In genomic region chrX:97691901-97692455, GRCh38 we compare ENCODE assay signal across 23 cellular contexts.
DNase-seq lines count a peak whose midpoint lies in the region; ATAC-seq and TF ChIP-seq lines count a peak whose summit lies in the region.
"Had no signal": no experiment of that assay in that cellular context is flagged by ENCODE, and none has a peak within 500 bp of the region (broad histone marks: within the 10 kb centered on the region; RNA-seq: fewer than 3 reads in every experiment).

No MANE protein-coding gene starts in this region.

- no peaks in the 10 kb centered on the region for H3K27me3 ChIP-seq in H9 (ENCODE audit: insufficient read depth, low read length)
- H3K27me3 ChIP-seq in neural progenitor cell = no peaks in the 10 kb centered on the region
- H3K27me3 ChIP-seq in right cardiac atrium (ENCODE audit: control insufficient read depth, insufficient read depth) = no peaks in the 10 kb centered on the region
- H3K27me3 ChIP-seq in CD4-positive, alpha-beta T cell (ENCODE audit: control insufficient read depth, insufficient read depth, low read length) = no peaks in the 10 kb centered on the region
- H3K27me3 ChIP-seq: BE2C, SJSA1 had no signal

- H3K27ac Mint-ChIP-seq in H9 (peak overlapping the region in 2 of 3 experiments; percentile 2 to 89; a peak in 1 of 7 replicates), WTC11 (0 out of 2 replicates have a peak overlapping the region, but pooled peaks have one; percentile 7), neural progenitor cell (peak overlapping the region; percentile 16)
- H3K27ac Mint-ChIP-seq in CD4-positive, alpha-beta T cell = no peak overlapping the region

- H2BK120ac ChIP-seq in H9 (ENCODE audit: low read depth, low read length, poor library complexity, severe bottlenecking) = no peak overlapping the region

- H4K20me1 ChIP-seq in H9 (ENCODE audit: control insufficient read depth, insufficient read depth, insufficient read length) (no peaks in the 10 kb centered on the region), neural progenitor cell (ENCODE audit: low read depth) (no peaks in the 10 kb centered on the region)

- H3K4me2 ChIP-seq in H9 (ENCODE audit: insufficient read depth, insufficient read length, low read length) (no peak overlapping the region), neural progenitor cell (peak overlapping the region; percentile 12)
- H3K4me2 ChIP-seq: A549 had no signal

- H3K36me3 ChIP-seq in neural progenitor cell = no peaks in the 10 kb centered on the region
- H3K36me3 ChIP-seq: BE2C, SJSA1 had no signal

- H3K36me3 Mint-ChIP-seq in H9 (ENCODE audit: insufficient read depth in 1 of 3, low read depth in 3 of 3) (peaks cover 0 to 9% (median 8%) of the 10 kb centered on the region in 3 experiments; a peak in 4 of 7 replicates), WTC11 (no peaks in the 10 kb centered on the region), neural progenitor cell (peaks cover 6% of the 10 kb centered on the region)
- H3K36me3 Mint-ChIP-seq in CD4-positive, alpha-beta T cell (ENCODE audit: low read depth) = no peaks in the 10 kb centered on the region

- no CpG with 5 or more reads among the region's 2 CpGs for WGBS in H9 (ENCODE audit: extremely low coverage, insufficient read length, low lambda C conversion rate)
- 35% methylated on average over 2 of the region's 2 CpGs for WGBS in right cardiac atrium

- no peak overlapping the region for H2BK20ac ChIP-seq in H9 (ENCODE audit: low read depth, low read length, poor library complexity, severe bottlenecking)

- no peak overlapping the region for H3K14ac ChIP-seq in H9 (ENCODE audit: insufficient read depth, low read length)

- POLR2A ChIA-PET in WTC11 (lab: Charles Lee) = no interaction called here
- POLR2A ChIA-PET in CD4-positive, alpha-beta T cell (lab: Charles Lee) = no interaction called here

- H3K4me1 Mint-ChIP-seq in H9 (peaks cover 35 to 37% of the 10 kb centered on the region in 2 experiments), WTC11 (peaks cover 30% of the 10 kb centered on the region), neural progenitor cell (peaks cover 20% of the 10 kb centered on the region)
- no peaks in the 10 kb centered on the region for H3K4me1 Mint-ChIP-seq in CD4-positive, alpha-beta T cell (ENCODE audit: low read depth)

- no peak overlapping the region for H2BK12ac ChIP-seq in H9 (ENCODE audit: insufficient read length, low read depth, low read length)

- H3T11ph ChIP-seq in H9 (ENCODE audit: low read length) = no peak overlapping the region

- H3K27me3 Mint-ChIP-seq in H9 (ENCODE audit: low read depth) = no peaks in the 10 kb centered on the region
- H3K27me3 Mint-ChIP-seq in WTC11 (ENCODE audit: low read depth) = peaks cover 3% of the 10 kb centered on the region; the same call in 1 of the 2 replicates
- no peaks in the 10 kb centered on the region for H3K27me3 Mint-ChIP-seq in neural progenitor cell (ENCODE audit: insufficient read depth, low read depth)
- H3K27me3 Mint-ChIP-seq in CD4-positive, alpha-beta T cell = no peaks in the 10 kb centered on the region

- H4K8ac ChIP-seq in H9 (replicated peaks; ENCODE audit: insufficient read length, low read depth, low read length) = no peak overlapping the region

- H3K23me2 ChIP-seq in H9 (ENCODE audit: insufficient read length, low read depth, low read length, poor library complexity, severe bottlenecking) = no peaks in the 10 kb centered on the region

- no peak overlapping the region for H2BK5ac ChIP-seq in H9 (ENCODE audit: insufficient read length, low read length)

- H4K91ac ChIP-seq in H9 (ENCODE audit: insufficient read length, low read depth, low read length) = no peak overlapping the region

- no peaks in the 10 kb centered on the region for H3K79me2 ChIP-seq in H9 (ENCODE audit: insufficient read depth, low read length)
- no peaks in the 10 kb centered on the region for H3K79me2 ChIP-seq in neural progenitor cell (ENCODE audit: low read depth)

- CTCF ChIA-PET in WTC11 (lab: Charles Lee) = no interaction called here
- CTCF ChIA-PET in CD4-positive, alpha-beta T cell (lab: Charles Lee) = no interaction called here

- H3K4ac ChIP-seq in H9 (ENCODE audit: low read depth, low read length) = no peak overlapping the region

- no peak overlapping the region for H3K27ac ChIP-seq in H9 (ENCODE audit: insufficient read length, low read depth, low read length)
- no peak overlapping the region for H3K27ac ChIP-seq in neural progenitor cell
- no peak overlapping the region for H3K27ac ChIP-seq in right cardiac atrium (ENCODE audit: low read length)
- H3K27ac ChIP-seq in CD4-positive, alpha-beta T cell (ENCODE audit: low read depth, low read length) = no peak overlapping the region
- H3K27ac ChIP-seq: A549, SJSA1 had no signal

- no peaks in the 10 kb centered on the region for H3K79me1 ChIP-seq in H9 (ENCODE audit: insufficient read depth, low read depth, low read length, poor library complexity, severe bottlenecking)

- no peak overlapping the region for H4K5ac ChIP-seq in H9 (ENCODE audit: insufficient read length, low read depth, low read length)

- H3K9ac ChIP-seq in H9 (ENCODE audit: extremely low read depth, insufficient read length, low read length) (no peak overlapping the region), neural progenitor cell (no peak overlapping the region)

- peaks cover 2% of the 10 kb centered on the region in 2 experiments; a peak in 3 of 5 replicates for H3K9me3 Mint-ChIP-seq in H9
- H3K9me3 Mint-ChIP-seq in WTC11 = peaks cover 3% of the 10 kb centered on the region; the same call in 1 of the 2 replicates
- H3K9me3 Mint-ChIP-seq in neural progenitor cell = peaks cover 31% of the 10 kb centered on the region
- H3K9me3 Mint-ChIP-seq in CD4-positive, alpha-beta T cell = no peaks in the 10 kb centered on the region

- H2AFZ ChIP-seq in H9 (ENCODE audit: low read length) (no peak overlapping the region), neural progenitor cell (replicated peaks) (no peak overlapping the region)

- no peak overlapping the region for H2BK15ac ChIP-seq in H9 (ENCODE audit: low read depth, low read length)

- ATAC-seq in WTC11 (no peak), HG03342 (IDR thresholded peaks at IDR 0.05; ENCODE audit: unreplicated experiment) (no peak), right cardiac atrium (no peak), GM21360 (IDR thresholded peaks at IDR 0.05; ENCODE audit: unreplicated experiment) (no peak)
- ATAC-seq in CD4-positive, alpha-beta T cell (ENCODE audit: poor library complexity) = no peak
- ATAC-seq: A549, GM12878, HCT116, Right ventricle myocardium inferior had no signal

- H3K4me3 Mint-ChIP-seq in H9 (no peak overlapping the region), WTC11 (no peak overlapping the region), neural progenitor cell (no peak overlapping the region)
- H3K4me3 Mint-ChIP-seq in CD4-positive, alpha-beta T cell = no peak overlapping the region

- H3K4me1 ChIP-seq in H9 (ENCODE audit: insufficient read depth, low read length) (no peaks in the 10 kb centered on the region), neural progenitor cell (peaks cover 34% of the 10 kb centered on the region), right cardiac atrium (ENCODE audit: control insufficient read depth, insufficient read depth, low read length) (no peaks in the 10 kb centered on the region)
- H3K4me1 ChIP-seq: A549, BE2C, SJSA1 had no signal

- H3K4me3 ChIP-seq in fibroblast of pulmonary artery (replicated peaks; ENCODE audit: low read depth, low read length) (no peak overlapping the region), neural progenitor cell (no peak overlapping the region), right cardiac atrium (ENCODE audit: low read length) (no peak overlapping the region)
- H3K4me3 ChIP-seq: A549, GM12878, SJSA1 had no signal

- H2AK5ac ChIP-seq in H9 (ENCODE audit: insufficient read length, low read length) = no peak overlapping the region

- no peak overlapping the region for H3K18ac ChIP-seq in H9 (ENCODE audit: insufficient read length, low read depth, low read length)

- peaks cover 18% of the 10 kb centered on the region for H3F3A ChIP-seq in neural progenitor cell (ENCODE audit: low read depth)

- DNase-seq in H9 = no peak
- DNase-seq in WTC11 (ENCODE audit: low spot score) = no peak
- peak; percentile 2 for DNase-seq in fibroblast of pulmonary artery (ENCODE audit: low read depth)
- peak; percentile 62 for DNase-seq in neural progenitor cell (ENCODE audit: low spot score)
- no peak for DNase-seq in right cardiac atrium
- DNase-seq in CD4-positive, alpha-beta T cell = no peak
- DNase-seq: BE2C, COR-L47, DMS 273 treated with DMSO at 0.1 percent for 48 hours, DND-41, Kasumi-1, NCI-H1694, NCI-H2081 treated with DMSO at 0.1 percent for 48 hours, NCI-H2171 treated with DMSO at 0.1 percent for 48 hours, NCI-H524 treated with DMSO at 0.1 percent for 48 hours, OCI-M1 had no signal

- no peak overlapping the region for H3K56ac ChIP-seq in H9 (ENCODE audit: insufficient read length, low read depth, low read length)

- intact Hi-C loops in right cardiac atrium (cut with DNase I) = no loop called here
- intact Hi-C loops in CD4-positive, alpha-beta T cell (cut with DNase I, micrococcal nuclease) = no loop called here

- no peak overlapping the region for H3K23ac ChIP-seq in H9 (ENCODE audit: insufficient read length, low read depth, low read length)

- H3K9me3 ChIP-seq in H9 (ENCODE audit: control insufficient read depth, low read depth, low read length) (no peaks in the 10 kb centered on the region), neural progenitor cell (ENCODE audit: low read depth) (no peaks in the 10 kb centered on the region), right cardiac atrium (ENCODE audit: control insufficient read depth, low read length) (no peaks in the 10 kb centered on the region)
- H3K9me3 ChIP-seq in CD4-positive, alpha-beta T cell (ENCODE audit: control insufficient read depth, low read length) = no peaks in the 10 kb centered on the region
- H3K9me3 ChIP-seq: A549, BE2C, SJSA1 had no signal

- TF ChIP-seq CTCF in H9 (conservative IDR thresholded peaks at IDR 0.05) = no peak
- no peak for TF ChIP-seq CTCF in WTC11 (IDR thresholded peaks at IDR 0.05)
- no peak for TF ChIP-seq CTCF in fibroblast of pulmonary artery (IDR thresholded peaks at IDR 0.05; ENCODE audit: low read length, missing control alignments)
- no peak for TF ChIP-seq CTCF in neural progenitor cell (IDR thresholded peaks at IDR 0.05)
- TF ChIP-seq CTCF in CD4-positive, alpha-beta T cell (IDR thresholded peaks at IDR 0.05) = no peak

TF ChIP-seq in WTC11, 78 proteins besides CTCF, POLR2A, EP300 and RAD21 (continues in another document):
- no peak for TF ChIP-seq ZNF396 (CRISPR knock-in tag; IDR thresholded peaks at IDR 0.05; ENCODE audit: borderline replicate concordance)
- TF ChIP-seq ATF2 (CRISPR knock-in tag; IDR thresholded peaks at IDR 0.05; ENCODE audit: borderline replicate concordance, low read depth) = no peak

Comparison
In these comparisons a context has a peak if more than half of its experiments do, and no peak if none do; other contexts are left out.
1. DNase-seq: peak in fibroblast of pulmonary artery (single experiment) and neural progenitor cell (single experiment); none in H9 (single experiment), WTC11 (single experiment), right cardiac atrium (0 of 3) and CD4-positive, alpha-beta T cell (0 of 10).